ENCODE assay signal across 2 cellular contexts in the genomic region with DNA sequence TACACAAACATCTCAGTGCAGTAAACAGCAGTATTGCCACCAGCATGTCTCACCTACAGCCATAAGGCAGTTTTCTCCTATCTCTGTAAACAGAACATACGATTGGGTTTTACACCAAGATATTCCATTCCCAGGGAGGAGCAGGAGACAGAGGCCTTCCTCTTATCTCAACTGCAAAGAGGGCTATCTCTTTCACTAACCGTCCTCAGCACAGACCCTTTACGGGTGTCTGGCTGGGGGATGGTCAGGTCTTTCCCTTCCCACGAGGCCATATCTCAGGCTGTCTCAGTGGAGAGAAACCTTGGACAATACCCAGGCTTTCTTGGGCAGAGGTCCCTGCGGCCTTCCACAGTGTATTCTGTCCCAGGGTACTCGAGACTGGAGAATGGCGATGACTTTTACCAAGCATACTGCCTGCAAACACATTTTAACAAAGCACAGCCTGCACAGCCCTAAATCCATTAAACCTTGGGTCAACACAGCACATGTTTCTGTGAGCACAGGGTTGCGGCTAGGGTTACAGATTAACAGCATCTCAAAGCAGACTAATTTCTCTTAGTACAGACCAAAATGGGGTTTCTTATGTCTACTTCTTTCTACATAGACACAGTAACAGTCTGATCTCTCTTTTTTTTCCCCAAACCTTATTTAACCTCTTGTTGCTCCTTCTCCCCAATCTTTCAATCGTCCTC.
A peak's percentile ranks its signal among the peaks of the same experiment; 100 is the strongest.
TF ChIP-seq lines count a peak whose summit lies in the region.
"Not testable (repeated sequence)": the region's sequence is repeated elsewhere in the genome, so short reads cannot be mapped to it uniquely, and the experiment has no call there.

No MANE protein-coding gene starts in this region.

TF ChIP-seq in K562, 482 proteins besides CTCF, POLR2A, EP300 and RAD21 (continues in another document):
- TF ChIP-seq KDM1A (IDR thresholded peaks at IDR 0.05) (peak in 1 of 2 experiments; percentile 38; a peak in 1 of 4 replicates), RCOR1 (IDR thresholded peaks at IDR 0.05; ENCODE audit: borderline replicate concordance in 1 of 2, low read depth in 2 of 2, low read length in 2 of 2) (peak in 1 of 2 experiments; percentile 29; a peak in 2 of 4 replicates), EP400 (IDR thresholded peaks at IDR 0.05) (peak; percentile 72), TEAD4 (IDR thresholded peaks at IDR 0.05; ENCODE audit: low read length) (peak; percentile 72), ZKSCAN3 (CRISPR knock-in tag; IDR thresholded peaks at IDR 0.05) (peak; percentile 62), STAT5A (IDR thresholded peaks at IDR 0.05; ENCODE audit: borderline replicate concordance, low read length) (peak; percentile 42; the same call in 1 of the 2 replicates), FOSL1 (tag; conservative IDR thresholded peaks at IDR 0.05) (peak; percentile 52; the same call in 1 of the 2 replicates), CBFA2T3 (IDR thresholded peaks at IDR 0.05) (peak; percentile 91), GATA2 (CRISPR knock-in tag; IDR thresholded peaks at IDR 0.05) (peak; percentile 60; the same call in 1 of the 2 replicates), SMARCA4 (IDR thresholded peaks at IDR 0.05) (peak; percentile 70; the same call in 1 of the 2 replicates), NCOR1 (IDR thresholded peaks at IDR 0.05) (peak; percentile 88), MEF2D (tag; conservative IDR thresholded peaks at IDR 0.05; ENCODE audit: low read depth) (peak; percentile 58; the same call in 1 of the 2 replicates), CXXC5 (CRISPR knock-in tag; IDR thresholded peaks at IDR 0.05) (peak; percentile 52), MYBL2 (IDR thresholded peaks at IDR 0.05; ENCODE audit: low read depth) (peak; percentile 41; the same call in 1 of the 2 replicates), DPF2 (IDR thresholded peaks at IDR 0.05) (peak; percentile 40; the same call in 1 of the 2 replicates), GATAD2A (IDR thresholded peaks at IDR 0.05) (peak; percentile 78; the same call in 1 of the 2 replicates), MNT (conservative IDR thresholded peaks at IDR 0.05) (peak; percentile 47 to 61; a peak in 1 of 4 replicates), SOX6 (IDR thresholded peaks at IDR 0.05) (peak; percentile 67), ZNF644 (tag; IDR thresholded peaks at IDR 0.05; ENCODE audit: low read depth) (peak; percentile 53; the same call in 1 of the 2 replicates), L3MBTL2 (IDR thresholded peaks at IDR 0.05) (peak; percentile 86)
- TF ChIP-seq, protein P1, sequence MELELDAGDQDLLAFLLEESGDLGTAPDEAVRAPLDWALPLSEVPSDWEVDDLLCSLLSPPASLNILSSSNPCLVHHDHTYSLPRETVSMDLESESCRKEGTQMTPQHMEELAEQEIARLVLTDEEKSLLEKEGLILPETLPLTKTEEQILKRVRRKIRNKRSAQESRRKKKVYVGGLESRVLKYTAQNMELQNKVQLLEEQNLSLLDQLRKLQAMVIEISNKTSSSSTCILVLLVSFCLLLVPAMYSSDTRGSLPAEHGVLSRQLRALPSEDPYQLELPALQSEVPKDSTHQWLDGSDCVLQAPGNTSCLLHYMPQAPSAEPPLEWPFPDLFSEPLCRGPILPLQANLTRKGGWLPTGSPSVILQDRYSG (tag; conservative IDR thresholded peaks at IDR 0.05; ENCODE audit: low read depth): peak; percentile 79; the same call in 1 of the 2 replicates
- not testable (repeated sequence) for TF ChIP-seq TEAD4, MYBL2 (CRISPR knock-in tag; IDR thresholded peaks at IDR 0.05; ENCODE audit: borderline replicate concordance)
- TF ChIP-seq, protein P2, sequence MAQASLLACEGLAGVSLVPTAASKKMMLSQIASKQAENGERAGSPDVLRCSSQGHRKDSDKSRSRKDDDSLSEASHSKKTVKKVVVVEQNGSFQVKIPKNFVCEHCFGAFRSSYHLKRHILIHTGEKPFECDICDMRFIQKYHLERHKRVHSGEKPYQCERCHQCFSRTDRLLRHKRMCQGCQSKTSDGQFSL (CRISPR knock-in tag; IDR thresholded peaks at IDR 0.05): not testable (repeated sequence)
- TF ChIP-seq, protein P2 (tag; IDR thresholded peaks at IDR 0.05): peak in 1 of 2 experiments; percentile 58; a peak in 2 of 4 replicates
- TF ChIP-seq, protein P3, sequence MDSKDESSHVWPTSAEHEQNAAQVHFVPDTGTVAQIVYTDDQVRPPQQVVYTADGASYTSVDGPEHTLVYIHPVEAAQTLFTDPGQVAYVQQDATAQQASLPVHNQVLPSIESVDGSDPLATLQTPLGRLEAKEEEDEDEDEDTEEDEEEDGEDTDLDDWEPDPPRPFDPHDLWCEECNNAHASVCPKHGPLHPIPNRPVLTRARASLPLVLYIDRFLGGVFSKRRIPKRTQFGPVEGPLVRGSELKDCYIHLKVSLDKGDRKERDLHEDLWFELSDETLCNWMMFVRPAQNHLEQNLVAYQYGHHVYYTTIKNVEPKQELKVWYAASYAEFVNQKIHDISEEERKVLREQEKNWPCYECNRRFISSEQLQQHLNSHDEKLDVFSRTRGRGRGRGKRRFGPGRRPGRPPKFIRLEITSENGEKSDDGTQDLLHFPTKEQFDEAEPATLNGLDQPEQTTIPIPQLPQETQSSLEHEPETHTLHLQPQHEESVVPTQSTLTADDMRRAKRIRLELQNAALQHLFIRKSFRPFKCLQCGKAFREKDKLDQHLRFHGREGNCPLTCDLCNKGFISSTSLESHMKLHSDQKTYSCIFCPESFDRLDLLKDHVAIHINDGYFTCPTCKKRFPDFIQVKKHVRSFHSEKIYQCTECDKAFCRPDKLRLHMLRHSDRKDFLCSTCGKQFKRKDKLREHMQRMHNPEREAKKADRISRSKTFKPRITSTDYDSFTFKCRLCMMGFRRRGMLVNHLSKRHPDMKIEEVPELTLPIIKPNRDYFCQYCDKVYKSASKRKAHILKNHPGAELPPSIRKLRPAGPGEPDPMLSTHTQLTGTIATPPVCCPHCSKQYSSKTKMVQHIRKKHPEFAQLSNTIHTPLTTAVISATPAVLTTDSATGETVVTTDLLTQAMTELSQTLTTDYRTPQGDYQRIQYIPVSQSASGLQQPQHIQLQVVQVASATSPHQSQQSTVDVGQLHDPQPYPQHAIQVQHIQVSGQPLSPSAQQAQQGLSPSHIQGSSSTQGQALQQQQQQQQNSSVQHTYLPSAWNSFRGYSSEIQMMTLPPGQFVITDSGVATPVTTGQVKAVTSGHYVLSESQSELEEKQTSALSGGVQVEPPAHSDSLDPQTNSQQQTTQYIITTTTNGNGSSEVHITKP (IDR thresholded peaks at IDR 0.05; ENCODE audit: partially characterized antibody): peak; percentile 25

TF ChIP-seq in HepG2, 621 proteins besides CTCF, POLR2A, EP300 and RAD21 (continues in another document):
- peak; percentile 35; the same call in 1 of the 2 replicates for TF ChIP-seq ERF (CRISPR knock-in tag; IDR thresholded peaks at IDR 0.05)
- TF ChIP-seq SALL1 (CRISPR knock-in tag; IDR thresholded peaks at IDR 0.05): peak; percentile 13; the same call in 1 of the 2 replicates
- TF ChIP-seq FOXA3 (CRISPR knock-in tag; IDR thresholded peaks at IDR 0.05): peak; percentile 60; the same call in 1 of the 2 replicates
- TF ChIP-seq TEAD3 (CRISPR knock-in tag; optimal IDR thresholded peaks at IDR 0.05; ENCODE audit: borderline replicate concordance): peak; percentile 41
- peak; percentile 48; the same call in 1 of the 2 replicates for TF ChIP-seq SIX1 (CRISPR knock-in tag; IDR thresholded peaks at IDR 0.05; ENCODE audit: borderline replicate concordance)
- TF ChIP-seq SOX13, SOX6, NR2F6 (IDR thresholded peaks at IDR 0.05): not testable (repeated sequence)
- TF ChIP-seq SOX13 (CRISPR knock-in tag; conservative IDR thresholded peaks at IDR 0.05 in 1 of 2, IDR thresholded peaks at IDR 0.05 in 1 of 2): peak in 1 of 2 experiments; percentile 58; a peak in 2 of 4 replicates
- peak; percentile 39 for TF ChIP-seq FOXP4 (CRISPR knock-in tag; IDR thresholded peaks at IDR 0.05)
- TF ChIP-seq DMAP1 (CRISPR knock-in tag; IDR thresholded peaks at IDR 0.05): peak; percentile 48; the same call in 1 of the 2 replicates
- TF ChIP-seq GATAD2A (CRISPR knock-in tag; IDR thresholded peaks at IDR 0.05): peak; percentile 47; the same call in 1 of the 2 replicates
- peak; percentile 61; the same call in 1 of the 2 replicates for TF ChIP-seq ZNF292 (CRISPR knock-in tag; IDR thresholded peaks at IDR 0.05; ENCODE audit: borderline replicate concordance, low read depth)
- peak; percentile 98 for TF ChIP-seq PITX1 (CRISPR knock-in tag; IDR thresholded peaks at IDR 0.05)
- TF ChIP-seq SOX6 (CRISPR knock-in tag; IDR thresholded peaks at IDR 0.05): peak; percentile 50
- 0 out of 2 replicates have a peak, but pooled peaks have one; percentile 28 for TF ChIP-seq ZNF331 (CRISPR knock-in tag; IDR thresholded peaks at IDR 0.05)
- peak; percentile 60 for TF ChIP-seq SAP130 (CRISPR knock-in tag; IDR thresholded peaks at IDR 0.05; ENCODE audit: low read depth)
- TF ChIP-seq MAX (IDR thresholded peaks at IDR 0.05): peak; percentile 45; the same call in 1 of the 2 replicates
- TF ChIP-seq ARID5B (CRISPR knock-in tag; IDR thresholded peaks at IDR 0.05): peak; percentile 69
- 0 out of 2 replicates have a peak, but pooled peaks have one; percentile 35 for TF ChIP-seq NR2F6 (CRISPR knock-in tag; IDR thresholded peaks at IDR 0.05)
- TF ChIP-seq ZFX (CRISPR knock-in tag; IDR thresholded peaks at IDR 0.05; ENCODE audit: low read depth): peak; percentile 51; the same call in 1 of the 2 replicates
- 0 out of 2 replicates have a peak, but pooled peaks have one; percentile 28 for TF ChIP-seq FOXK1 (CRISPR knock-in tag; IDR thresholded peaks at IDR 0.05; ENCODE audit: borderline replicate concordance, low read depth)
- 0 out of 2 replicates have a peak, but pooled peaks have one; percentile 19 for TF ChIP-seq RARA (CRISPR knock-in tag; IDR thresholded peaks at IDR 0.05)
- TF ChIP-seq ZNF12 (CRISPR knock-in tag; IDR thresholded peaks at IDR 0.05): 0 out of 2 replicates have a peak, but pooled peaks have one; percentile 50
